In genomic region chr3:67384790-67385397, GRCh38 we compare ENCODE assay signal across 8 cellular contexts.
DNase-seq lines count a peak whose midpoint lies in the region; ATAC-seq and TF ChIP-seq lines count a peak whose summit lies in the region.

No MANE protein-coding gene starts in this region.

- H3K4me3 Mint-ChIP-seq in effector memory CD8-positive, alpha-beta T cell, result no peak overlapping the region
- H3K4me3 Mint-ChIP-seq in neural crest cell, result no peak overlapping the region

- H3K4me1 Mint-ChIP-seq in effector memory CD8-positive, alpha-beta T cell (ENCODE audit: low read depth in 2 of 2), result peaks cover 0 to 3% of the 10 kb centered on the region in 2 donors
- H3K4me1 Mint-ChIP-seq in neural crest cell, result no peaks in the 10 kb centered on the region

- no peak overlapping the region for H3K27ac ChIP-seq in VCaP

- TF ChIP-seq CTCF in VCaP (conservative IDR thresholded peaks at IDR 0.05), result peak; percentile 89
- TF ChIP-seq CTCF in neural crest cell (conservative IDR thresholded peaks at IDR 0.05), result peak; percentile 67

- H3K27ac Mint-ChIP-seq in effector memory CD8-positive, alpha-beta T cell, result no peak overlapping the region
- no peak overlapping the region for H3K27ac Mint-ChIP-seq in neural crest cell (ENCODE audit: unreplicated experiment)

- H3K27me3 Mint-ChIP-seq in effector memory CD8-positive, alpha-beta T cell, result no peaks in the 10 kb centered on the region
- no peaks in the 10 kb centered on the region for H3K27me3 Mint-ChIP-seq in neural crest cell (ENCODE audit: low read depth)

- H3K9me3 Mint-ChIP-seq in effector memory CD8-positive, alpha-beta T cell, result no peaks in the 10 kb centered on the region
- H3K9me3 Mint-ChIP-seq in neural crest cell, result peaks cover 6% of the 10 kb centered on the region

- DNase-seq in DMS 273 (lab: John Stamatoyannopoulos, UW; ENCODE audit: unreplicated experiment) (peak; percentile 58), DMS 273 treated with DMSO at 0.1 percent for 48 hours (lab: John Stamatoyannopoulos, UW) (no peak), M059J (ENCODE audit: low read depth) (peak; percentile 26), neural crest cell (ENCODE audit: low read depth, low spot score) (peak; percentile 47)
- peak; percentile 7 to 18 (median 15) for DNase-seq in effector memory CD8-positive, alpha-beta T cell

- H3K36me3 Mint-ChIP-seq in effector memory CD8-positive, alpha-beta T cell (ENCODE audit: insufficient read depth), result peaks cover 3% of the 10 kb centered on the region
- H3K36me3 Mint-ChIP-seq in neural crest cell (ENCODE audit: low read depth), result peaks cover 10% of the 10 kb centered on the region

- no peak for ATAC-seq in effector memory CD8-positive, alpha-beta T cell (replicated peaks)
- no peak for ATAC-seq in GM18520 (IDR thresholded peaks at IDR 0.05; ENCODE audit: unreplicated experiment)
- ATAC-seq in GM19467 (IDR thresholded peaks at IDR 0.05; ENCODE audit: unreplicated experiment), result no peak
